ENCODE assay signal across 22 cellular contexts in genomic region chr13:52447354-52447753, GRCh38. TPM values are rescaled to one million over a fixed set of nuclear protein-coding genes. Genes with fewer than 3 reads are reported as not detected.
DNase-seq lines count a peak whose midpoint lies in the region; FAIRE-seq and TF ChIP-seq lines count a peak whose summit lies in the region.
"Had no signal": no experiment of that assay in that cellular context is flagged by ENCODE, and none has a peak within 500 bp of the region (broad histone marks: within the 10 kb centered on the region; RNA-seq: fewer than 3 reads in every experiment).

No MANE protein-coding gene starts in this region.

- no peak for TF ChIP-seq EP300 in suprapubic skin (IDR thresholded peaks at IDR 0.05)

- H4K20me1 ChIP-seq in astrocyte (ENCODE audit: insufficient read depth, low read length), result peaks cover 22% of the 10 kb centered on the region

- H3K36me3 Mint-ChIP-seq in astrocyte (ENCODE audit: low read depth, unreplicated experiment), result peaks cover 1% of the 10 kb centered on the region
- H3K36me3 Mint-ChIP-seq in CD14-positive monocyte, result peaks cover 10 to 13% of the 10 kb centered on the region in 2 donors

- H3K4me1 Mint-ChIP-seq in astrocyte (ENCODE audit: low read depth, unreplicated experiment), result peaks cover 12% of the 10 kb centered on the region
- peaks cover 31% of the 10 kb centered on the region for H3K4me1 Mint-ChIP-seq in CD14-positive monocyte

- no peak overlapping the region for H2AFZ ChIP-seq in astrocyte (ENCODE audit: low read depth, low read length)

- DNase-seq in stimulated activated CD4-positive, alpha-beta T cell treated with anti-CD3 and anti-CD28 coated beads, Interleukin-15, amount 100 ng/mL, for 24 hours, result peak; percentile 15
- DNase-seq in stimulated activated CD4-positive, alpha-beta T cell treated with anti-CD3 and anti-CD28 coated beads, Interleukin-4, amount 100 ng/mL, for 1 hour, result no peak
- DNase-seq in LHCN-M2 (ENCODE audit: low read depth) (peak; percentile 18), astrocyte (ENCODE audit: low read depth) (no peak), suprapubic skin (ENCODE audit: low spot score in 2 of 2) (no peak), hypothalamus (lab: John Stamatoyannopoulos, UW) (no peak), CD14-positive monocyte (ENCODE audit: low spot score) (no peak), cerebellum (ENCODE audit: low spot score) (no peak)
- DNase-seq: activated naive CD4-positive, alpha-beta T cell treated with anti-CD3 and anti-CD28 coated beads, Interleukin-2, amount 10 ng/mL, durations not matched to agents 7 days and 5 days; brain microvascular endothelial cell; heart right ventricle; kidney; mesenchymal stem cell; NCI-H1105; NCI-H2227 treated with DMSO at 0.1 percent for 48 hours; nephron progenitor cell; transverse colon had no signal

- H3K4me3 ChIP-seq in astrocyte (ENCODE audit: insufficient read depth, low read depth, low read length) (no peak overlapping the region), suprapubic skin (no peak overlapping the region)
- H3K4me3 ChIP-seq: SJSA1, transverse colon had no signal

- H3K9me3 ChIP-seq in astrocyte (ENCODE audit: insufficient read depth, low read depth, low read length), result no peaks in the 10 kb centered on the region
- no peaks in the 10 kb centered on the region for H3K9me3 ChIP-seq in suprapubic skin
- H3K9me3 ChIP-seq: heart right ventricle, SJSA1, transverse colon had no signal

- H3K36me3 ChIP-seq in astrocyte (ENCODE audit: insufficient read depth, low read length) (peaks cover 5% of the 10 kb centered on the region), suprapubic skin (peaks cover 5% of the 10 kb centered on the region)
- H3K36me3 ChIP-seq: brain microvascular endothelial cell had no signal

- H3K27ac Mint-ChIP-seq in astrocyte (ENCODE audit: unreplicated experiment), result no peak overlapping the region
- no peak overlapping the region for H3K27ac Mint-ChIP-seq in CD14-positive monocyte
- H3K27ac Mint-ChIP-seq: activated naive CD4-positive, alpha-beta T cell treated with anti-CD3 and anti-CD28 coated beads, Interleukin-2, amount 10 ng/mL, durations not matched to agents 7 days and 5 days; B cell; nephron progenitor cell; progenitor cell of endocrine pancreas had no signal

- no peak overlapping the region for H3K9ac ChIP-seq in astrocyte (ENCODE audit: low read length)

- peaks cover 71% of the 10 kb centered on the region for H3K79me2 ChIP-seq in astrocyte (ENCODE audit: insufficient read depth, low read length)

- TF ChIP-seq POLR2A in suprapubic skin (IDR thresholded peaks at IDR 0.05), result no peak

- TF ChIP-seq CTCF in astrocyte (IDR thresholded peaks at IDR 0.05; ENCODE audit: insufficient read depth, low read depth, low read length) (no peak), suprapubic skin (IDR thresholded peaks at IDR 0.05) (no peak), CD14-positive monocyte (IDR thresholded peaks at IDR 0.05) (no peak)

- H3K4me2 ChIP-seq in astrocyte (ENCODE audit: low read length), result peak overlapping the region; percentile 84

- H3K27ac ChIP-seq in astrocyte (ENCODE audit: low read depth, low read length) (no peak overlapping the region), suprapubic skin (peak overlapping the region; percentile 98)
- H3K27ac ChIP-seq: brain microvascular endothelial cell, HL-60, SJSA1, transverse colon had no signal

- H3K27me3 Mint-ChIP-seq in astrocyte (ENCODE audit: low read depth, unreplicated experiment) (no peaks in the 10 kb centered on the region), CD14-positive monocyte (ENCODE audit: low read depth in 3 of 3) (no peaks in the 10 kb centered on the region)
- H3K27me3 Mint-ChIP-seq: activated naive CD4-positive, alpha-beta T cell treated with anti-CD3 and anti-CD28 coated beads, Interleukin-2, amount 10 ng/mL, durations not matched to agents 7 days and 5 days; B cell; progenitor cell of endocrine pancreas had no signal

- WGBS in suprapubic skin, result 61% methylated on average over 2 of the region's 2 CpGs

- H3K4me1 ChIP-seq in astrocyte (ENCODE audit: insufficient read depth, low read length), result peaks cover 19% of the 10 kb centered on the region
- peaks cover 46% of the 10 kb centered on the region for H3K4me1 ChIP-seq in suprapubic skin

- intact Hi-C loops in CD14-positive monocyte (cut with micrococcal nuclease), result no loop called here

- H3K4me3 Mint-ChIP-seq in astrocyte (ENCODE audit: unreplicated experiment) (no peak overlapping the region), CD14-positive monocyte (no peak overlapping the region)
- H3K4me3 Mint-ChIP-seq: activated naive CD4-positive, alpha-beta T cell treated with anti-CD3 and anti-CD28 coated beads, Interleukin-2, amount 10 ng/mL, durations not matched to agents 7 days and 5 days; B cell; nephron progenitor cell had no signal

- H3K9me3 Mint-ChIP-seq in astrocyte (ENCODE audit: unreplicated experiment) (no peaks in the 10 kb centered on the region), CD14-positive monocyte (peaks cover 0 to 2% (median 0%) of the 10 kb centered on the region in 7 donors)
- H3K9me3 Mint-ChIP-seq: activated naive CD4-positive, alpha-beta T cell treated with anti-CD3 and anti-CD28 coated beads, Interleukin-2, amount 10 ng/mL, durations not matched to agents 7 days and 5 days; nephron progenitor cell had no signal

- H3K27me3 ChIP-seq in astrocyte (ENCODE audit: insufficient read depth, low read length) (no peaks in the 10 kb centered on the region), suprapubic skin (no peaks in the 10 kb centered on the region)
- H3K27me3 ChIP-seq: brain microvascular endothelial cell, heart right ventricle, SJSA1, transverse colon had no signal

- FAIRE-seq in astrocyte (lab: Jason Lieb, UNC), result no peak
- FAIRE-seq: H54, kidney had no signal

RNA-seq across cellular contexts. Expression of gene VPS36, which starts 3.1 kb away (rescaled TPM):
- 43.9 and 56.9 TPM in 2 replicates for total RNA-seq in LHCN-M2 (2014; rRNA removed)
- 13.4 TPM for polyA plus RNA-seq in LHCN-M2 (2012)
- total RNA-seq in astrocyte, result 39.8 and 41.8 TPM in 2 replicates
- total RNA-seq in suprapubic skin, result 100 to 1,000 TPM in 1 of 4 donors, 10 to 100 TPM in 3; 86.0 to 331 (median 95.2) TPM
- 10 to 100 TPM; 25.2 to 37.0 TPM for polyA plus RNA-seq in CD14-positive monocyte
- 67.9 TPM for total RNA-seq in cerebellum

RNA-seq across cellular contexts. Expression of gene CKAP2, which starts 7.9 kb away (rescaled TPM):
- total RNA-seq in LHCN-M2 (2014; rRNA removed), result 91.8 and 113 TPM in 2 replicates
- 31.4 TPM for polyA plus RNA-seq in LHCN-M2 (2012)
- total RNA-seq in astrocyte, result 43.2 and 48.4 TPM in 2 replicates
- total RNA-seq in suprapubic skin, result 10 to 100 TPM; 16.0 to 33.8 (median 24.5) TPM
- polyA plus RNA-seq in CD14-positive monocyte, result 10 to 100 TPM in 1 of 2 donors, 1 to 10 TPM in 1; 7.8 to 15.7 TPM
- total RNA-seq in cerebellum, result 39.1 TPM

RNA-seq across cellular contexts. Expression of gene THSD1, which starts 41.4 kb away (rescaled TPM):
- 19.0 and 28.2 TPM in 2 replicates for total RNA-seq in LHCN-M2 (2014; rRNA removed)
- 12.4 TPM for polyA plus RNA-seq in LHCN-M2 (2012)
- total RNA-seq in astrocyte, result 14.4 and 18.7 TPM in 2 replicates
- 10 to 100 TPM in 2 of 4 donors, 1 to 10 TPM in 2; 4.9 to 17.1 (median 7.9) TPM for total RNA-seq in suprapubic skin
- not detected for polyA plus RNA-seq in CD14-positive monocyte
- total RNA-seq in cerebellum, result 8.3 TPM

Comparison
In these comparisons a context has a peak if more than half of its experiments do, and no peak if none do; other contexts are left out.
1. DNase-seq: peak in stimulated activated CD4-positive, alpha-beta T cell treated with anti-CD3 and anti-CD28 coated beads, Interleukin-15, amount 100 ng/mL, for 24 hours (single experiment) and LHCN-M2 (single experiment); none in stimulated activated CD4-positive, alpha-beta T cell treated with anti-CD3 and anti-CD28 coated beads, Interleukin-4, amount 100 ng/mL, for 1 hour (single experiment), astrocyte (single experiment), suprapubic skin (0 of 2), hypothalamus (0 of 51), CD14-positive monocyte (single experiment) and cerebellum (single experiment).